ENCODE assay signal across 8 cellular contexts in the genomic region with DNA sequence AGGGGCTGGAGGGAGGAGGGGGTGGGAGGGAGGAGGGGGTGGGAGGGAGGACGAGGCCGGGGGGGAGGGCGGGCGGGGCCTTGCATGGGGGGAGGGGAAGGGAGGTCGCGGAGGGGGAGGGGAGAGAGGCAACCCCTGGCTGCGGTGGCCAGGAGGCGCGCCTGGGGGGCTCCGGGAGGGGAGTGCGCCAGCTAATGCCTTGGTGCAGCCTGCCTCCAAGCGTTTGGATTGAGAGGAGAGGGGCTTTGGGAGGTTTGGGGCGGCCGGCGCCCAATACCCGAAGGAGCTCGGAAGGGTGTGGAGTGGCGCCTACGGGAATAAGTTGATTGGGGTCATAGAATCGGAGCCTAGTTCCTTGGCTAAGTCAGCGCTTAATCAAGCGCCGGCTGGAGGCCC. TPM values are rescaled to one million over a fixed set of nuclear protein-coding genes. Genes with fewer than 3 reads are reported as not detected.
A peak's percentile ranks its signal among the peaks of the same experiment; 100 is the strongest.
DNase-seq lines count a peak whose midpoint lies in the region; ATAC-seq, FAIRE-seq and TF ChIP-seq lines count a peak whose summit lies in the region.

No MANE protein-coding gene starts in this region.

- H3K36me3 ChIP-seq in Loucy (ENCODE audit: insufficient read depth, low read length), result peaks cover 2% of the 10 kb centered on the region; the same call in 1 of the 2 replicates
- H3K36me3 ChIP-seq in endocrine pancreas (ENCODE audit: control insufficient read depth, insufficient read depth, low read length), result peaks cover 3% of the 10 kb centered on the region
- H3K36me3 ChIP-seq in mesendoderm (ENCODE audit: control insufficient read depth, insufficient read depth, low read length), result no peaks in the 10 kb centered on the region

- DNase-seq in GM12892 (ENCODE audit: insufficient read length) (peak; percentile 25), mesendoderm (peak; percentile 81)
- DNase-seq in activated CD4-positive, alpha-beta T cell treated with anti-CD3 and anti-CD28 coated beads, Interleukin-2, amount 50 U/mL, for 4 hours, result peak; percentile 9 to 20
- DNase-seq in stimulated activated naive CD4-positive, alpha-beta T cell treated with Interleukin-2 at 50 U/mL for 16 hours (lab: John Stamatoyannopoulos, UW), result peak; percentile 33

- H3K56ac ChIP-seq in mesendoderm (ENCODE audit: low read length), result peak overlapping the region; percentile 99

- H3K27me3 ChIP-seq in Loucy (ENCODE audit: insufficient read depth, low read length, poor library complexity, severe bottlenecking), result peaks cover 40% of the 10 kb centered on the region
- peaks cover 5% of the 10 kb centered on the region for H3K27me3 ChIP-seq in endocrine pancreas (ENCODE audit: control insufficient read depth, insufficient read depth, low read length)
- H3K27me3 ChIP-seq in mesendoderm (ENCODE audit: insufficient read depth, low read length, poor library complexity), result no peaks in the 10 kb centered on the region

- H2BK120ac ChIP-seq in mesendoderm (ENCODE audit: low read depth, low read length), result peak overlapping the region; percentile 85

- H3K79me1 ChIP-seq in mesendoderm (ENCODE audit: low read length), result peaks cover 5% of the 10 kb centered on the region

- H4K5ac ChIP-seq in mesendoderm (ENCODE audit: low read length), result no peak overlapping the region

- H3K23ac ChIP-seq in mesendoderm (ENCODE audit: low read length), result no peak overlapping the region

- H3K4me3 ChIP-seq in Loucy (ENCODE audit: low read length, poor library complexity, severe bottlenecking) (peak overlapping the region; percentile 91), endocrine pancreas (ENCODE audit: control insufficient read depth, insufficient read depth, low read length) (peak overlapping the region; percentile 80), mesendoderm (ENCODE audit: low read length) (peak overlapping the region; percentile 91)

- H2BK15ac ChIP-seq in mesendoderm (replicated peaks; ENCODE audit: low read depth), result no peak overlapping the region

- WGBS in mesendoderm (ENCODE audit: extremely low coverage, insufficient coverage, low lambda C conversion rate), result no CpG with 5 or more reads among the region's 23 CpGs

- peak overlapping the region; percentile 91 for H3K4me2 ChIP-seq in Loucy (ENCODE audit: low read depth, low read length, poor library complexity, severe bottlenecking)
- peak overlapping the region; percentile 96 for H3K4me2 ChIP-seq in mesendoderm (ENCODE audit: low read length)

- peaks cover 50% of the 10 kb centered on the region for H4K20me1 ChIP-seq in Loucy (ENCODE audit: insufficient read depth, low read length, poor library complexity, severe bottlenecking)

- no peak overlapping the region for H4K8ac ChIP-seq in mesendoderm (ENCODE audit: low read depth, low read length)

- 0 out of 2 replicates have a peak, but pooled peaks have one; percentile 16 for TF ChIP-seq CTCF in Loucy (conservative IDR thresholded peaks at IDR 0.05; ENCODE audit: low read length)

- peak overlapping the region; percentile 97 for H3K18ac ChIP-seq in mesendoderm (ENCODE audit: low read length)

- ATAC-seq in GM18519 (IDR thresholded peaks at IDR 0.05; ENCODE audit: low FRiP score, unreplicated experiment), result no peak
- ATAC-seq in HG03175 (IDR thresholded peaks at IDR 0.05; ENCODE audit: unreplicated experiment), result no peak

- peaks cover 41% of the 10 kb centered on the region for H3K4me1 ChIP-seq in Loucy (ENCODE audit: insufficient read depth, low read length, poor library complexity, severe bottlenecking)
- H3K4me1 ChIP-seq in endocrine pancreas (ENCODE audit: control insufficient read depth, insufficient read depth, low read length), result peaks cover 4% of the 10 kb centered on the region
- peaks cover 9% of the 10 kb centered on the region for H3K4me1 ChIP-seq in mesendoderm (ENCODE audit: control insufficient read depth, low read depth, low read length)

- no peak overlapping the region for H2AK5ac ChIP-seq in mesendoderm (ENCODE audit: low read length)

- H3K9me3 ChIP-seq in Loucy (ENCODE audit: insufficient read depth, low read depth, low read length), result no peaks in the 10 kb centered on the region
- H3K9me3 ChIP-seq in endocrine pancreas (ENCODE audit: control insufficient read depth, low read length), result no peaks in the 10 kb centered on the region

- H2AFZ ChIP-seq in Loucy (ENCODE audit: low read length), result no peak overlapping the region; the same call in 1 of the 2 replicates

- H3K9ac ChIP-seq in Loucy (ENCODE audit: low read depth, low read length, poor library complexity, severe bottlenecking) (peak overlapping the region; percentile 84), endocrine pancreas (ENCODE audit: control insufficient read depth, insufficient read depth, low read length) (peak overlapping the region; percentile 69), mesendoderm (ENCODE audit: low read length) (peak overlapping the region; percentile 97)

- H3K9me2 ChIP-seq in Loucy (replicated peaks; ENCODE audit: low read depth, low read length), result no peaks in the 10 kb centered on the region; the same call in 1 of the 2 replicates

- no peak for TF ChIP-seq POLR2A in GM12892 (IDR thresholded peaks at IDR 0.05; ENCODE audit: low read depth, low read length)

- H2BK5ac ChIP-seq in mesendoderm (ENCODE audit: low read length), result peak overlapping the region; percentile 91

- peak overlapping the region; percentile 99 for H3K27ac ChIP-seq in mesendoderm (ENCODE audit: low read depth, low read length)

- peak overlapping the region; percentile 87 for H3K4ac ChIP-seq in mesendoderm (ENCODE audit: low read depth, low read length)

- peaks cover 51% of the 10 kb centered on the region for H3K79me2 ChIP-seq in Loucy (ENCODE audit: insufficient read depth, low read length)
- peaks cover 38% of the 10 kb centered on the region for H3K79me2 ChIP-seq in mesendoderm (ENCODE audit: control insufficient read depth, insufficient read depth, low read length)

- H3F3A ChIP-seq in Loucy (ENCODE audit: low read depth), result no peaks in the 10 kb centered on the region

- FAIRE-seq in GM12892 (lab: Jason Lieb, UNC), result no peak

RNA-seq across cellular contexts. Expression of gene TFG, which starts 0.5 kb away (rescaled TPM):
- polyA plus RNA-seq in GM12892 (2012; ENCODE audit: missing spikeins), result 80.3 TPM
- 101 TPM for polyA plus RNA-seq in mesendoderm (2013, experiment 1 of 2)
- 98.1 TPM for polyA plus RNA-seq in mesendoderm (2013, experiment 2 of 2)

Comparison
In these comparisons a context has a peak if more than half of its experiments do, and no peak if none do; other contexts are left out.
1. DNase-seq: peak in every context shown above with its lines; median percentile 81 in mesendoderm; 33 in stimulated activated naive CD4-positive, alpha-beta T cell treated with Interleukin-2 at 50 U/mL for 16 hours; 25 in GM12892; 14 in activated CD4-positive, alpha-beta T cell treated with anti-CD3 and anti-CD28 coated beads, Interleukin-2, amount 50 U/mL, for 4 hours.